Comparison of ENCODE assay signal across 1 cellular context in the genomic region with DNA sequence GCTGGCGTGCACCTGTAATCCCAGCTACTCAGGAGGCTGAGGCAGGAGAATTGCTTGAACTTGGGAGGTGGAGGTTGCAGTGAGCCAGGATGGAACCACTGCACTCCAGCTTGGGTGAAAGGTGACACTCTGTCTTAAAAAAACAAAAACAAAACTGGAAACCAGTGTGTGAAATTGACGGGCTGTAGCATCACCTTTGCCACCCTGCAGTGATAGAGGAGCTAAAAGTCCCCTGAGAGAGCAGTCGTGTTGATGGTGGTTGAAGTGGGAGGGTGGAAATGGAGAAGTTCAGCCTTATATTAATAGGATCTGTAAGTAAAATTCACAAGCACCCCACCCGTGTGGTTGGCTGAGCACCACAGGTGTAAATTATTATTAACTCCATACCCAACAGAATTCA.
A peak's percentile ranks its signal among the peaks of the same experiment; 100 is the strongest.
TF ChIP-seq lines count a peak whose summit lies in the region.

No MANE protein-coding gene starts in this region.

TF ChIP-seq in GM12878, 131 proteins besides CTCF, POLR2A, EP300 and RAD21:
- TF ChIP-seq, protein P1, sequence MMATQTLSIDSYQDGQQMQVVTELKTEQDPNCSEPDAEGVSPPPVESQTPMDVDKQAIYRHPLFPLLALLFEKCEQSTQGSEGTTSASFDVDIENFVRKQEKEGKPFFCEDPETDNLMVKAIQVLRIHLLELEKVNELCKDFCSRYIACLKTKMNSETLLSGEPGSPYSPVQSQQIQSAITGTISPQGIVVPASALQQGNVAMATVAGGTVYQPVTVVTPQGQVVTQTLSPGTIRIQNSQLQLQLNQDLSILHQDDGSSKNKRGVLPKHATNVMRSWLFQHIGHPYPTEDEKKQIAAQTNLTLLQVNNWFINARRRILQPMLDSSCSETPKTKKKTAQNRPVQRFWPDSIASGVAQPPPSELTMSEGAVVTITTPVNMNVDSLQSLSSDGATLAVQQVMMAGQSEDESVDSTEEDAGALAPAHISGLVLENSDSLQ (IDR thresholded peaks at IDR 0.05): peak; percentile 24; the same call in 1 of the 2 replicates
- TF ChIP-seq MTA2 (IDR thresholded peaks at IDR 0.05; ENCODE audit: low read depth): peak; percentile 72; the same call in 1 of the 2 replicates
- 0 out of 2 replicates have a peak, but pooled peaks have one; percentile 38 for TF ChIP-seq NBN (IDR thresholded peaks at IDR 0.05)
- TF ChIP-seq IKZF2 (IDR thresholded peaks at IDR 0.05): peak in 1 of 2 experiments; percentile 63; a peak in 2 of 4 replicates
- TF ChIP-seq BHLHE40 (IDR thresholded peaks at IDR 0.05; ENCODE audit: borderline replicate concordance in 1 of 2, low read depth in 2 of 2, low read length in 1 of 2): peak in 1 of 2 experiments; percentile 42; a peak in 2 of 4 replicates
- peak; percentile 88 for TF ChIP-seq MEF2B (IDR thresholded peaks at IDR 0.05; ENCODE audit: partially characterized antibody, poor library complexity, severe bottlenecking)
- TF ChIP-seq, protein P2, sequence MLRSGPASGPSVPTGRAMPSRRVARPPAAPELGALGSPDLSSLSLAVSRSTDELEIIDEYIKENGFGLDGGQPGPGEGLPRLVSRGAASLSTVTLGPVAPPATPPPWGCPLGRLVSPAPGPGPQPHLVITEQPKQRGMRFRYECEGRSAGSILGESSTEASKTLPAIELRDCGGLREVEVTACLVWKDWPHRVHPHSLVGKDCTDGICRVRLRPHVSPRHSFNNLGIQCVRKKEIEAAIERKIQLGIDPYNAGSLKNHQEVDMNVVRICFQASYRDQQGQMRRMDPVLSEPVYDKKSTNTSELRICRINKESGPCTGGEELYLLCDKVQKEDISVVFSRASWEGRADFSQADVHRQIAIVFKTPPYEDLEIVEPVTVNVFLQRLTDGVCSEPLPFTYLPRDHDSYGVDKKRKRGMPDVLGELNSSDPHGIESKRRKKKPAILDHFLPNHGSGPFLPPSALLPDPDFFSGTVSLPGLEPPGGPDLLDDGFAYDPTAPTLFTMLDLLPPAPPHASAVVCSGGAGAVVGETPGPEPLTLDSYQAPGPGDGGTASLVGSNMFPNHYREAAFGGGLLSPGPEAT (IDR thresholded peaks at IDR 0.05; ENCODE audit: low read depth): peak; percentile 59; the same call in 1 of the 2 replicates
- peak; percentile 88 for TF ChIP-seq NR2F1 (conservative IDR thresholded peaks at IDR 0.05)
- peak; percentile 66 for TF ChIP-seq IKZF1 (conservative IDR thresholded peaks at IDR 0.05)
- TF ChIP-seq DPF2 (IDR thresholded peaks at IDR 0.05): 0 out of 2 replicates have a peak, but pooled peaks have one; percentile 22
- 0 out of 2 replicates have a peak, but pooled peaks have one; percentile 37 for TF ChIP-seq HDGF (IDR thresholded peaks at IDR 0.05)
